In the genomic region with DNA sequence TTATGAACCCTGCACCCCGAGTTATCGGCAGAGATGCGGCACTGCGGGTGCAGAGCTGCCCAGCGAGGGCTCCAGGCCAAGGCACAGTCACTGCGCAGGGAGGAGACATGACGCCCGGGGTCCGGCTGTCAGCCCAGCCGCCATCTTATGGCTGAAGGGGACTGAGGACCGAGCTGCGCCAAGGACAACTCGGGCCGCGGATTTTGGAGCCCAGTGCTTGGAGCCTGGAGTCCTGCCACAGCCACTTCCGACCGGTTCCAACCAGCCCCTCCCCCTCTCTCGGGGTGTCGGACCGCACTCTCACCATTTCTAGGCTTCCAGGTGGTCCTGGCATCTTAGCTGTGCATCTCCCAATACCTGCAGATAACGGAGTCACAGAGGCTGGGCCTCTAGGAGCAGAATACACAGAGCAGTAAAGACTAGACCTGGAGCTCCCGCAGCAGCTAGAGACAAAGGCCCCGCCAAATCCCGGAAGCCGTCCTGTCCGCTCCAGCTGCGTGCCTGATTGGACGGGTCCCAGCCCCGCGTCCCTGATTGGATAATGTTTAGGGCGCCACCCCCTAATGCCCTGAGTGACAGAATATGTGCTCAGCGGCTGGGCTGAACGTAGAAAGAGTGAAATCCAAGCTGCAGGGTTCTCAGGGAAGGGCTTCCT, we compare ENCODE assay signal across 8 cellular contexts. TPM values are rescaled to one million over a fixed set of nuclear protein-coding genes. Genes with fewer than 3 reads are reported as not detected.
DNase-seq lines count a peak whose midpoint lies in the region; TF ChIP-seq lines count a peak whose summit lies in the region.

A gene (minus strand): TSS at position 451 of the 655 bp plus-strand sequence. CDS start 117 bp downstream, at position 334.

- no peak for TF ChIP-seq CTCF in neutrophil (IDR thresholded peaks at IDR 0.05)

- H3K4me3 ChIP-seq in neutrophil (ENCODE audit: low read depth in 1 of 2, low read length in 1 of 2), result peak within 1 kb of the TSS; percentile 71 to 77

- no peaks in the 10 kb centered on the region for H3K9me3 ChIP-seq in neutrophil

- H3K4me1 ChIP-seq in neutrophil (ENCODE audit: control insufficient read depth in 1 of 2, insufficient read depth in 1 of 2, low read depth in 1 of 2, low read length in 1 of 2), result peaks cover 10 to 12% of the 10 kb centered on the region in 2 experiments

- DNase-seq in ELR (ENCODE audit: low read depth) (peak; percentile 94), H4 (ENCODE audit: low spot score) (peak; percentile 98), LoVo (ENCODE audit: low spot score) (peak; percentile 96), SHP77 (lab: John Stamatoyannopoulos, UW) (peak; percentile 97 to 98), foreskin melanocyte (peak; percentile 89), substantia nigra (lab: John Stamatoyannopoulos, UW) (peak; percentile 64 to 98 (median 94))
- DNase-seq in activated naive CD4-positive, alpha-beta T cell (lab: John Stamatoyannopoulos, UW), result peak; percentile 58 to 80 (median 74)

- H3K27ac ChIP-seq in neutrophil (peak within 1 kb of the TSS; percentile 61), substantia nigra (ENCODE audit: low read depth, low read length, poor library complexity, severe bottlenecking) (peak within 1 kb of the TSS; percentile 75)

- no peaks in the 10 kb centered on the region for H3K36me3 ChIP-seq in neutrophil

- H3K27me3 ChIP-seq in neutrophil, result peaks cover 7% of the 10 kb centered on the region

RNA-seq across cellular contexts. Expression of the gene that starts here (rescaled TPM):
- 15.2 and 18.0 TPM in 2 replicates for total RNA-seq in H4 (2014; rRNA removed; shearing (Covaris generic))

Comparison
In these comparisons a context has a peak if more than half of its experiments do, and no peak if none do; other contexts are left out.
1. Peak in every context shown above with its lines: DNase-seq, H3K4me3 ChIP-seq and H3K27ac ChIP-seq.